1 cellular context compared by ENCODE assay signal in the genomic region with DNA sequence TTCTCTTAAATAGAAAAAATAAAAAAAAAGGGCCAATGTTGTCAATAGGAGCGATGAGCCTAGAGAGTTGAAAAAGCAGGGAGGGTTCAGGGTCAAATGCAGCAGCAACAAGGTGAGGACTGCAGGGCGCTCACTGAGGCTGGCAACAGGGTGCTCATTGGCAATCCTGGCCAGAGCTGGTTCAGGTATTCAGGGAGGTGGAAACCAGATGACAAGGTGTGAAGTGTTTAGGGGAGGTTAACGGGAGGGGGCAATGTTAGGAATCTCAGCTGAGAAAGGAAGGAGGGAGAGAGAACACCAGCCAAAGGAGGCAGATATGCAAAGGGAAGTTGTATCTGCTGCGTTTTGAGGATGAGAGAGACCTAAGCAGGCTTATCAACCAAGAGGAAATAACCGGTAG.
TF ChIP-seq lines count a peak whose summit lies in the region.

No MANE protein-coding gene starts in this region.

TF ChIP-seq in GM23338, 12 proteins besides CTCF, POLR2A, EP300 and RAD21 (continued from another document):
- TF ChIP-seq, protein P1, sequence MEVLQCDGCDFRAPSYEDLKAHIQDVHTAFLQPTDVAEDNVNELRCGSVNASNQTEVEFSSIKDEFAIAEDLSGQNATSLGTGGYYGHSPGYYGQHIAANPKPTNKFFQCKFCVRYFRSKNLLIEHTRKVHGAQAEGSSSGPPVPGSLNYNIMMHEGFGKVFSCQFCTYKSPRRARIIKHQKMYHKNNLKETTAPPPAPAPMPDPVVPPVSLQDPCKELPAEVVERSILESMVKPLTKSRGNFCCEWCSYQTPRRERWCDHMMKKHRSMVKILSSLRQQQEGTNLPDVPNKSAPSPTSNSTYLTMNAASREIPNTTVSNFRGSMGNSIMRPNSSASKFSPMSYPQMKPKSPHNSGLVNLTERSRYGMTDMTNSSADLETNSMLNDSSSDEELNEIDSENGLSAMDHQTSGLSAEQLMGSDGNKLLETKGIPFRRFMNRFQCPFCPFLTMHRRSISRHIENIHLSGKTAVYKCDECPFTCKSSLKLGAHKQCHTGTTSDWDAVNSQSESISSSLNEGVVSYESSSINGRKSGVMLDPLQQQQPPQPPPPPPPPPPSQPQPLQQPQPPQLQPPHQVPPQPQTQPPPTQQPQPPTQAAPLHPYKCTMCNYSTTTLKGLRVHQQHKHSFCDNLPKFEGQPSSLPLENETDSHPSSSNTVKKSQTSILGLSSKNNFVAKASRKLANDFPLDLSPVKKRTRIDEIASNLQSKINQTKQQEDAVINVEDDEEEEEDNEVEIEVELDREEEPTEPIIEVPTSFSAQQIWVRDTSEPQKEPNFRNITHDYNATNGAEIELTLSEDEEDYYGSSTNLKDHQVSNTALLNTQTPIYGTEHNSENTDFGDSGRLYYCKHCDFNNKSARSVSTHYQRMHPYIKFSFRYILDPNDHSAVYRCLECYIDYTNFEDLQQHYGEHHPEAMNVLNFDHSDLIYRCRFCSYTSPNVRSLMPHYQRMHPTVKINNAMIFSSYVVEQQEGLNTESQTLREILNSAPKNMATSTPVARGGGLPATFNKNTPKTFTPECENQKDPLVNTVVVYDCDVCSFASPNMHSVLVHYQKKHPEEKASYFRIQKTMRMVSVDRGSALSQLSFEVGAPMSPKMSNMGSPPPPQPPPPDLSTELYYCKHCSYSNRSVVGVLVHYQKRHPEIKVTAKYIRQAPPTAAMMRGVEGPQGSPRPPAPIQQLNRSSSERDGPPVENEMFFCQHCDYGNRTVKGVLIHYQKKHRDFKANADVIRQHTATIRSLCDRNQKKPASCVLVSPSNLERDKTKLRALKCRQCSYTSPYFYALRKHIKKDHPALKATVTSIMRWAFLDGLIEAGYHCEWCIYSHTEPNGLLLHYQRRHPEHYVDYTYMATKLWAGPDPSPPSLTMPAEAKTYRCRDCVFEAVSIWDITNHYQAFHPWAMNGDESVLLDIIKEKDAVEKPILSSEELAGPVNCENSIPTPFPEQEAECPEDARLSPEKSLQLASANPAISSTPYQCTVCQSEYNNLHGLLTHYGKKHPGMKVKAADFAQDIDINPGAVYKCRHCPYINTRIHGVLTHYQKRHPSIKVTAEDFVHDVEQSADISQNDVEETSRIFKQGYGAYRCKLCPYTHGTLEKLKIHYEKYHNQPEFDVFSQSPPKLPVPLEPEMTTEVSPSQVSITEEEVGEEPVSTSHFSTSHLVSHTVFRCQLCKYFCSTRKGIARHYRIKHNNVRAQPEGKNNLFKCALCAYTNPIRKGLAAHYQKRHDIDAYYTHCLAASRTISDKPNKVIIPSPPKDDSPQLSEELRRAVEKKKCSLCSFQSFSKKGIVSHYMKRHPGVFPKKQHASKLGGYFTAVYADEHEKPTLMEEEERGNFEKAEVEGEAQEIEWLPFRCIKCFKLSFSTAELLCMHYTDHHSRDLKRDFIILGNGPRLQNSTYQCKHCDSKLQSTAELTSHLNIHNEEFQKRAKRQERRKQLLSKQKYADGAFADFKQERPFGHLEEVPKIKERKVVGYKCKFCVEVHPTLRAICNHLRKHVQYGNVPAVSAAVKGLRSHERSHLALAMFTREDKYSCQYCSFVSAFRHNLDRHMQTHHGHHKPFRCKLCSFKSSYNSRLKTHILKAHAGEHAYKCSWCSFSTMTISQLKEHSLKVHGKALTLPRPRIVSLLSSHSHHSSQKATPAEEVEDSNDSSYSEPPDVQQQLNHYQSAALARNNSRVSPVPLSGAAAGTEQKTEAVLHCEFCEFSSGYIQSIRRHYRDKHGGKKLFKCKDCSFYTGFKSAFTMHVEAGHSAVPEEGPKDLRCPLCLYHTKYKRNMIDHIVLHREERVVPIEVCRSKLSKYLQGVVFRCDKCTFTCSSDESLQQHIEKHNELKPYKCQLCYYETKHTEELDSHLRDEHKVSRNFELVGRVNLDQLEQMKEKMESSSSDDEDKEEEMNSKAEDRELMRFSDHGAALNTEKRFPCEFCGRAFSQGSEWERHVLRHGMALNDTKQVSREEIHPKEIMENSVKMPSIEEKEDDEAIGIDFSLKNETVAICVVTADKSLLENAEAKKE (CRISPR knock-in tag; IDR thresholded peaks at IDR 0.05), result no peak
- TF ChIP-seq ZNF331 (CRISPR knock-in tag; IDR thresholded peaks at IDR 0.05; ENCODE audit: low read depth), result no peak
- TF ChIP-seq EZH2 (IDR thresholded peaks at IDR 0.05; ENCODE audit: low read depth, unreplicated experiment), result no peak
